In the genomic region with DNA sequence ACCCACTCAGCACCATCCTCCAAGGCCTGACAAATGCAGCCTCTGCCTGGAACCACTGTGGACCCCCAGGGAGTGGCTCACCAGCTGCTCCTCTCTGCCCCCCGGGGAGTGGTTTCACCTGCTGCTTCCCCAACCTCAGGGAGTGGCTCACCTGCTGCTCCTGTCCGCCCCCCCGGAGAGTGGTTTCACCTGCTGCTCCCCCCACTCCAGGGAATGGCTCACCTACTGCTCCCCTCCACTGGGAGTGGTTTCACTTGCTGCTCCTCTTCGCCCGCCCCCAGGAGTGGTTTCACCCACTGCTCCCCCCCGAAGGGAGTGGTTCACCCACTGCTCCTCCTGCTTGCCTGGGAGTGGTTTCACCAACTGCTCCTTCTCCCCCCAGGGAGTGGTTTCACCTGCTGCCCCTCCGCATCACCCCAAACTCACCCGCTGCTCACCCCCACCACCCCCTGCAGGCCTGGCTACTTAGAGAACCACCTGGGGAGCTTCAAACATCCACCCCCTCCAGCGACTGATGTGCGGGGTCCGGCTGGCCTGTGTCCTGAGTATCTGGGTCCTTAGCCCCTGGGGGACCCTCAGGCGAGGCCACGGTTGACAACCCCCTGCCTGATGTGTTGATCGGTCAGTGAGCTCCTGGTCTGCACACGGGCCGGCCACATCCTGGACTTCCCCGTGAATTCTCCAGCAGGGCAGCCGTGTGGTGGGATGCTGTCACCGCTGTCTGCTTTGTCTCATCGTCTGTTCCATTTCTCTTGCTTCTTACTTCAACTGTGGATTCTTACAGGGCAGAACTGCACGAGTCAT, we compare ENCODE assay signal across 23 cellular contexts. TPM values are rescaled to one million over a fixed set of nuclear protein-coding genes. Genes with fewer than 3 reads are reported as not detected.
DNase-seq lines count a peak whose midpoint lies in the region; ATAC-seq lines count a peak whose summit lies in the region.
"Had no signal": no experiment of that assay in that cellular context is flagged by ENCODE, and none has a peak within 500 bp of the region (broad histone marks: within the 10 kb centered on the region; RNA-seq: fewer than 3 reads in every experiment).

No MANE protein-coding gene starts in this region.

- H3K27me3 ChIP-seq in H7 (ENCODE audit: control insufficient read depth, insufficient read depth, low read length), result no peaks in the 10 kb centered on the region
- H3K27me3 ChIP-seq: cardiac muscle cell, thyroid gland had no signal

- H3K36me3 ChIP-seq in H7 (replicated peaks; ENCODE audit: control insufficient read depth, insufficient read depth, low read length), result no peaks in the 10 kb centered on the region
- H3K36me3 ChIP-seq: cardiac muscle cell, sigmoid colon, thyroid gland had no signal

- H3K9me3 Mint-ChIP-seq in activated CD4-positive, alpha-beta memory T cell treated with anti-CD3 and anti-CD28 coated beads for 36 hours, result no peaks in the 10 kb centered on the region
- H3K9me3 Mint-ChIP-seq: CD8-positive, alpha-beta memory T cell had no signal

- H3K36me3 Mint-ChIP-seq in activated CD4-positive, alpha-beta memory T cell treated with anti-CD3 and anti-CD28 coated beads for 36 hours, result no peaks in the 10 kb centered on the region
- H3K36me3 Mint-ChIP-seq: CD8-positive, alpha-beta memory T cell; naive thymus-derived CD8-positive, alpha-beta T cell had no signal

- H3K27me3 Mint-ChIP-seq in activated CD4-positive, alpha-beta memory T cell treated with anti-CD3 and anti-CD28 coated beads for 36 hours, result peaks cover 17% of the 10 kb centered on the region

- DNase-seq in DMS79 (lab: John Stamatoyannopoulos, UW), result peak; percentile 55
- peak; percentile 96 for DNase-seq in NCI-H146 (lab: John Stamatoyannopoulos, UW)
- DNase-seq in NCI-H510A treated with DMSO at 0.1 percent for 48 hours (lab: John Stamatoyannopoulos, UW), result peak; percentile 81
- DNase-seq in left colon, result peak; percentile 36 to 67
- DNase-seq in H7, result no peak
- no peak for DNase-seq in T-helper 1 cell
- DNase-seq in activated CD4-positive, alpha-beta memory T cell treated with anti-CD3 and anti-CD28 coated beads for 36 hours, result no peak
- DNase-seq: activated CD4-positive, alpha-beta T cell treated with anti-CD3 and anti-CD28 coated beads for 4 hours; activated CD8-positive, alpha-beta memory T cell treated with anti-CD3 and anti-CD28 coated beads, Interleukin-2, amount 50 U/mL, for 4 hours; activated effector memory CD4-positive, alpha-beta T cell treated with Interleukin-2 at 50 U/mL for 16 hours; erythroblast; kidney glomerular epithelial cell; mesenchymal stem cell; naive thymus-derived CD8-positive, alpha-beta T cell; NCI-H226; sigmoid colon; stimulated activated CD4-positive, alpha-beta T cell treated with anti-CD3 and anti-CD28 coated beads, Interleukin-1b, Interleukin-23, amount 100 ng/mL, for 48 hours; stimulated activated naive CD4-positive, alpha-beta T cell treated with Interleukin-2 at 50 U/mL for 16 hours; thyroid gland had no signal

- no peak overlapping the region for H3K4me3 ChIP-seq in H7 (ENCODE audit: insufficient read depth, low read depth, low read length)
- H3K4me3 ChIP-seq: cardiac muscle cell, sigmoid colon, thyroid gland had no signal

- POLR2A ChIA-PET in activated CD4-positive, alpha-beta memory T cell treated with anti-CD3 and anti-CD28 coated beads for 36 hours (lab: Charles Lee), result no interaction called here

- H3K4me3 Mint-ChIP-seq in activated CD4-positive, alpha-beta memory T cell treated with anti-CD3 and anti-CD28 coated beads for 36 hours, result no peak overlapping the region
- H3K4me3 Mint-ChIP-seq: CD8-positive, alpha-beta memory T cell; naive thymus-derived CD8-positive, alpha-beta T cell had no signal

- CTCF ChIA-PET in activated CD4-positive, alpha-beta memory T cell treated with anti-CD3 and anti-CD28 coated beads for 36 hours (lab: Charles Lee), result no interaction called here

- peak; percentile 58 for ATAC-seq in left colon
- no peak for ATAC-seq in HG02870 (IDR thresholded peaks at IDR 0.05; ENCODE audit: unreplicated experiment)
- ATAC-seq: naive thymus-derived CD8-positive, alpha-beta T cell had no signal

- H3K27ac Mint-ChIP-seq in activated CD4-positive, alpha-beta memory T cell treated with anti-CD3 and anti-CD28 coated beads for 36 hours, result no peak overlapping the region
- H3K27ac Mint-ChIP-seq: CD8-positive, alpha-beta memory T cell had no signal

- intact Hi-C loops in left colon (cut with DNase I, micrococcal nuclease), result no loop called here
- intact Hi-C loops in activated CD4-positive, alpha-beta memory T cell treated with anti-CD3 and anti-CD28 coated beads for 36 hours (cut with micrococcal nuclease), result no loop called here

- H3K4me1 Mint-ChIP-seq in activated CD4-positive, alpha-beta memory T cell treated with anti-CD3 and anti-CD28 coated beads for 36 hours (ENCODE audit: low read depth), result peaks cover 24% of the 10 kb centered on the region

RNA-seq across cellular contexts. Expression of a gene that starts 14.6 kb away (rescaled TPM):
- total RNA-seq in left colon, result 1 to 10 TPM; 1.9 to 2.4 TPM
- 0.70 and 2.7 TPM in 2 replicates for total RNA-seq in H7 (2014; rRNA removed; shearing (Covaris generic))
- total RNA-seq in activated CD4-positive, alpha-beta memory T cell treated with anti-CD3 and anti-CD28 coated beads for 36 hours, result under 1 TPM; 0.61 to 0.88 TPM
- total RNA-seq: cardiac muscle cell, frontal cortex had no signal

Comparison
In these comparisons a context has a peak if more than half of its experiments do, and no peak if none do; other contexts are left out.
1. DNase-seq: peak in DMS79 (single experiment), NCI-H146 (single experiment), NCI-H510A treated with DMSO at 0.1 percent for 48 hours (single experiment) and left colon (2 of 2); none in H7 (single experiment), T-helper 1 cell (0 of 5) and activated CD4-positive, alpha-beta memory T cell treated with anti-CD3 and anti-CD28 coated beads for 36 hours (single experiment).